Comparison of ENCODE assay signal across 13 cellular contexts in the genomic region with DNA sequence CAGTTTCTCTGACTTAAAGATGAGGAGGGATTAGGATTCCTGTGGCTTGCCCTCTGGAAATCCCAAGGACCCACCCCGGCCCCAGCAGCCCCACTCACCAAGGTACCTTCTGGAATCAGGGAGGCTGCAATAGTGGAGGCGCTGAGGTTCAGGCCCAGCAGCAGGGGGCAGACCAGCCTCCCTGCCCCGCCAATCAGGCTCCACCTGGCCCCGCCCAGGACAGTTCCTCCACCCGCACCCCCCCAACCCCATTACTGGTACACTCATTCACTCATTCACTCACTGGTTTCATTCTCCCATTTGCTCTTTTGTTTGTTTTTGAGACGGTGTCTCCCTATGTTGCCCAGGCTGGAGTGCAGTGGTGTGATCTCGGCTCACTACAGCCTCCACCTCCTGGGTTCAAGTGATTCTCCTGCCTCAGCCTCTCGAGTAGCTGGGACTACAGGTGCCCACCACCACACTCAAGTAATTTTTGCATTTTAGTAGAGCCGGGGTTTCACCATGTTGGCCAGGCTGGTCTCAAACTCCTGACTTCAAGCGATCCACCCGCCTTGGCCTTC. TPM values are rescaled to one million over a fixed set of nuclear protein-coding genes. Genes with fewer than 3 reads are reported as not detected.
A peak's percentile ranks its signal among the peaks of the same experiment; 100 is the strongest.
DNase-seq lines count a peak whose midpoint lies in the region; ATAC-seq and TF ChIP-seq lines count a peak whose summit lies in the region.
"Not testable (repeated sequence)": the region's sequence is repeated elsewhere in the genome, so short reads cannot be mapped to it uniquely, and the experiment has no call there.
"Had no signal": no experiment of that assay in that cellular context is flagged by ENCODE, and none has a peak within 500 bp of the region (broad histone marks: within the 10 kb centered on the region; RNA-seq: fewer than 3 reads in every experiment).

No MANE protein-coding gene starts in this region.

- not testable (repeated sequence) for H3K4me3 Mint-ChIP-seq in CD8-positive, alpha-beta T cell; activated CD8-positive, alpha-beta memory T cell treated with anti-CD3 and anti-CD28 coated beads, Interleukin-2, amount 10 ng/mL, durations not matched to agents 7 days and 5 days; osteocyte (ENCODE audit: unreplicated experiment)

- not testable (repeated sequence) for H3K27ac Mint-ChIP-seq in CD8-positive, alpha-beta T cell; activated CD8-positive, alpha-beta memory T cell treated with anti-CD3 and anti-CD28 coated beads, Interleukin-2, amount 10 ng/mL, durations not matched to agents 7 days and 5 days; osteocyte (ENCODE audit: unreplicated experiment)

- H3K9me3 Mint-ChIP-seq in CD8-positive, alpha-beta T cell; activated CD8-positive, alpha-beta memory T cell treated with anti-CD3 and anti-CD28 coated beads, Interleukin-2, amount 10 ng/mL, durations not matched to agents 7 days and 5 days (ENCODE audit: low read depth); osteocyte (ENCODE audit: unreplicated experiment): not testable (repeated sequence)

- not testable (repeated sequence) for H2AFZ ChIP-seq in OCI-LY1 (ENCODE audit: low read length)

- TF ChIP-seq CTCF in CD8-positive, alpha-beta T cell (IDR thresholded peaks at IDR 0.05); HEK293 (tag by site-specific recombination; IDR thresholded peaks at IDR 0.05): not testable (repeated sequence)
- TF ChIP-seq CTCF in OCI-LY1 (IDR thresholded peaks at IDR 0.05; ENCODE audit: low read length) (peak; percentile 22; the same call in 1 of the 2 replicates), osteocyte (IDR thresholded peaks at IDR 0.05) (peak; percentile 15)

- H3K4me2 ChIP-seq in OCI-LY1 (ENCODE audit: low read length): not testable (repeated sequence)

- not testable (repeated sequence) for TF ChIP-seq POLR2A in erythroblast (IDR thresholded peaks at IDR 0.05; ENCODE audit: low read length)

- peak; percentile 36 for ATAC-seq in CD8-positive, alpha-beta T cell
- peak; percentile 58 for ATAC-seq in activated CD8-positive, alpha-beta memory T cell treated with anti-CD3 and anti-CD28 coated beads, Interleukin-2, amount 10 ng/mL, durations not matched to agents 7 days and 5 days

- not testable (repeated sequence) for H3K36me3 ChIP-seq in CD8-positive, alpha-beta T cell (ENCODE audit: insufficient read depth, low read length); HEK293 (ENCODE audit: control insufficient read depth in 2 of 2, insufficient read depth in 1 of 2, low read length in 2 of 2); OCI-LY1 (ENCODE audit: insufficient read depth, low read length)

- intact Hi-C loops in CD8-positive, alpha-beta T cell (cut with DNase I, micrococcal nuclease): not testable (repeated sequence)

- H3K4me1 ChIP-seq in CD8-positive, alpha-beta T cell (ENCODE audit: insufficient read depth, low read length); HEK293 (ENCODE audit: control insufficient read depth, insufficient read depth, low read length); OCI-LY1 (ENCODE audit: insufficient read depth, low read length, severe bottlenecking): not testable (repeated sequence)

- POLR2A ChIA-PET in CD8-positive, alpha-beta T cell (lab: Charles Lee); HEK293 (lab: Yijun Ruan, JAX): not testable (repeated sequence)

- H3K4me3 ChIP-seq in CD8-positive, alpha-beta T cell (ENCODE audit: low read depth, low read length); HEK293 (ENCODE audit: low read depth, low read length); OCI-LY1 (ENCODE audit: low read depth, low read length, poor library complexity, severe bottlenecking): not testable (repeated sequence)

- H3K4me1 Mint-ChIP-seq in CD8-positive, alpha-beta T cell (ENCODE audit: low read depth); activated CD8-positive, alpha-beta memory T cell treated with anti-CD3 and anti-CD28 coated beads, Interleukin-2, amount 10 ng/mL, durations not matched to agents 7 days and 5 days; osteocyte (ENCODE audit: unreplicated experiment): not testable (repeated sequence)

- H3K9me2 ChIP-seq in OCI-LY1 (ENCODE audit: low read depth, low read length): not testable (repeated sequence)

- H4K20me1 ChIP-seq in OCI-LY1 (ENCODE audit: insufficient read depth, low read length): not testable (repeated sequence)

- not testable (repeated sequence) for H3F3A ChIP-seq in OCI-LY1 (ENCODE audit: insufficient read depth, low read length)

- CTCF ChIA-PET in CD8-positive, alpha-beta T cell (lab: Charles Lee); activated CD8-positive, alpha-beta memory T cell treated with anti-CD3 and anti-CD28 coated beads, Interleukin-2, amount 10 ng/mL, durations not matched to agents 7 days and 5 days (lab: Charles Lee): not testable (repeated sequence)
- CTCF ChIA-PET in HEK293 (lab: Yijun Ruan, JAX): interaction anchor here (0.6 to 0.7 kb wide), 3 partner anchors 11 to 1966 kb away, joined by 3 to 4 read pairs (median 3); no protein-coding TSS in a partner anchor

- not testable (repeated sequence) for H3K36me3 Mint-ChIP-seq in CD8-positive, alpha-beta T cell; activated CD8-positive, alpha-beta memory T cell treated with anti-CD3 and anti-CD28 coated beads, Interleukin-2, amount 10 ng/mL, durations not matched to agents 7 days and 5 days; osteocyte (ENCODE audit: unreplicated experiment)

- not testable (repeated sequence) for H3K27ac ChIP-seq in CD8-positive, alpha-beta T cell (ENCODE audit: low read depth, low read length); HEK293 (ENCODE audit: extremely low read depth, low read depth, low read length); OCI-LY1 (ENCODE audit: low read depth, low read length, poor library complexity, severe bottlenecking)

- not testable (repeated sequence) for H3K27me3 Mint-ChIP-seq in CD8-positive, alpha-beta T cell (ENCODE audit: low read depth); activated CD8-positive, alpha-beta memory T cell treated with anti-CD3 and anti-CD28 coated beads, Interleukin-2, amount 10 ng/mL, durations not matched to agents 7 days and 5 days; osteocyte (ENCODE audit: unreplicated experiment)

- not testable (repeated sequence) for H3K79me2 ChIP-seq in OCI-LY1 (ENCODE audit: insufficient read depth, low read length)

- not testable (repeated sequence) for H3K9ac ChIP-seq in OCI-LY1 (ENCODE audit: low read length)

- not testable (repeated sequence) for H3K27me3 ChIP-seq in CD8-positive, alpha-beta T cell (ENCODE audit: insufficient read depth, low read length); OCI-LY1 (ENCODE audit: insufficient read depth, low read length)

- not testable (repeated sequence) for DNase-seq in CD8-positive, alpha-beta T cell; osteocyte (ENCODE audit: extremely low spot score, unreplicated experiment)
- DNase-seq in activated CD8-positive, alpha-beta memory T cell treated with anti-CD3 and anti-CD28 coated beads, Interleukin-2, amount 10 ng/mL, durations not matched to agents 7 days and 5 days: peak; percentile 47
- peak; percentile 44 to 46 for DNase-seq in erythroblast (lab: John Stamatoyannopoulos, UW)

- not testable (repeated sequence) for H3K9me3 ChIP-seq in CD8-positive, alpha-beta T cell (ENCODE audit: low read length); HEK293 (ENCODE audit: control insufficient read depth, insufficient read depth, low read depth, low read length); OCI-LY1 (ENCODE audit: low read length)

TF ChIP-seq in HEK293, 187 proteins besides CTCF, POLR2A, EP300 and RAD21:
- TF ChIP-seq KLF1 (tag by site-specific recombination; IDR thresholded peaks at IDR 0.05): 0 out of 2 replicates have a peak, but pooled peaks have one; percentile 16

RNA-seq across cellular contexts. Expression of a gene that starts 13.7 kb away (rescaled TPM):
- not detected for total RNA-seq in CD8-positive, alpha-beta T cell
- not detected for total RNA-seq in activated CD8-positive, alpha-beta memory T cell treated with anti-CD3 and anti-CD28 coated beads, Interleukin-2, amount 10 ng/mL, durations not matched to agents 7 days and 5 days
- 0.21 and 0.46 TPM in 2 replicates for total RNA-seq in osteocyte
- total RNA-seq: activated CD4-positive, alpha-beta T cell treated with anti-CD3 and anti-CD28 coated beads, Interleukin-2, amount 10 ng/mL, durations not matched to agents 7 days and 5 days; activated T-helper 2 cell treated with anti-CD3 and anti-CD28 coated beads, Interferon-gamma antibody, Interleukin-2, Interleukin-4, amounts not matched to agents 10 μg/mL and 5 μg/mL and 100 μg/mL, durations not matched to agents 14 hours and 24 hours and 36 hours; ascending aorta; esophagus mucosa; smooth muscle cell had no signal

RNA-seq across cellular contexts. Expression of a gene that starts 14.2 kb away (rescaled TPM):
- not detected for total RNA-seq in CD8-positive, alpha-beta T cell
- under 1 TPM in 1 of 2 experiments, not detected in 1; 0.07 TPM for total RNA-seq in activated CD8-positive, alpha-beta memory T cell treated with anti-CD3 and anti-CD28 coated beads, Interleukin-2, amount 10 ng/mL, durations not matched to agents 7 days and 5 days
- 0.54 and 0.78 TPM in 2 replicates for total RNA-seq in osteocyte
- total RNA-seq: activated CD4-positive, alpha-beta T cell treated with anti-CD3 and anti-CD28 coated beads, Interleukin-2, amount 10 ng/mL, durations not matched to agents 7 days and 5 days; activated T-helper 2 cell treated with anti-CD3 and anti-CD28 coated beads, Interferon-gamma antibody, Interleukin-2, Interleukin-4, amounts not matched to agents 10 μg/mL and 5 μg/mL and 100 μg/mL, durations not matched to agents 14 hours and 24 hours and 36 hours; ascending aorta; esophagus mucosa; HT-29 had no signal

RNA-seq across cellular contexts. Expression of a gene that starts 31.0 kb away (rescaled TPM):
- 10 to 100 TPM; 39.7 to 47.0 TPM for total RNA-seq in CD8-positive, alpha-beta T cell
- 10 to 100 TPM; 56.2 to 91.5 TPM for total RNA-seq in activated CD8-positive, alpha-beta memory T cell treated with anti-CD3 and anti-CD28 coated beads, Interleukin-2, amount 10 ng/mL, durations not matched to agents 7 days and 5 days
- total RNA-seq in osteocyte: 71.6 and 73.5 TPM in 2 replicates

RNA-seq across cellular contexts. Expression of a gene that starts 46.3 kb away (rescaled TPM):
- total RNA-seq in CD8-positive, alpha-beta T cell: under 1 TPM in 1 of 2 experiments, not detected in 1; 0.17 TPM
- total RNA-seq in activated CD8-positive, alpha-beta memory T cell treated with anti-CD3 and anti-CD28 coated beads, Interleukin-2, amount 10 ng/mL, durations not matched to agents 7 days and 5 days: under 1 TPM; 0.19 to 0.41 TPM
- total RNA-seq in osteocyte: 57.7 and 58.1 TPM in 2 replicates

RNA-seq across cellular contexts. Expression of a gene that starts 55.2 kb away (rescaled TPM):
- total RNA-seq in CD8-positive, alpha-beta T cell: not detected
- total RNA-seq in activated CD8-positive, alpha-beta memory T cell treated with anti-CD3 and anti-CD28 coated beads, Interleukin-2, amount 10 ng/mL, durations not matched to agents 7 days and 5 days: not detected
- total RNA-seq in osteocyte: not detected in 2 replicates
- total RNA-seq: activated CD4-positive, alpha-beta T cell treated with anti-CD3 and anti-CD28 coated beads, Interleukin-2, amount 10 ng/mL, durations not matched to agents 7 days and 5 days; activated T-helper 2 cell treated with anti-CD3 and anti-CD28 coated beads, Interferon-gamma antibody, Interleukin-2, Interleukin-4, amounts not matched to agents 10 μg/mL and 5 μg/mL and 100 μg/mL, durations not matched to agents 14 hours and 24 hours and 36 hours; ascending aorta; esophagus mucosa; smooth muscle cell; subcutaneous adipose tissue had no signal
